Comparison of ENCODE assay signal across 26 cellular contexts in genomic region chr1:189657715-189658114, GRCh38.
DNase-seq lines count a peak whose midpoint lies in the region; FAIRE-seq and TF ChIP-seq lines count a peak whose summit lies in the region.
"Had no signal": no experiment of that assay in that cellular context is flagged by ENCODE, and none has a peak within 500 bp of the region (broad histone marks: within the 10 kb centered on the region; RNA-seq: fewer than 3 reads in every experiment).

No MANE protein-coding gene starts in this region.

- no peak overlapping the region for H3K4me3 ChIP-seq in astrocyte (ENCODE audit: insufficient read depth, low read depth, low read length)
- H3K4me3 ChIP-seq: dorsolateral prefrontal cortex, K562, MG63, spleen, tibial nerve had no signal

- no peak overlapping the region for H3K4me3 Mint-ChIP-seq in astrocyte (ENCODE audit: unreplicated experiment)
- H3K4me3 Mint-ChIP-seq: activated T-cell treated with anti-CD3 and anti-CD28 coated beads, Interleukin-2, amount 50 U/mL, for 24 hours; central memory CD8-positive, alpha-beta T cell; natural killer cell had no signal

- no peak overlapping the region for H3K9ac ChIP-seq in astrocyte (ENCODE audit: low read length)

- no peaks in the 10 kb centered on the region for H3K9me3 ChIP-seq in astrocyte (ENCODE audit: insufficient read depth, low read depth, low read length)
- H3K9me3 ChIP-seq: spleen, tibial nerve had no signal

- H3K4me1 Mint-ChIP-seq in astrocyte (ENCODE audit: low read depth, unreplicated experiment): peaks cover 10% of the 10 kb centered on the region
- H3K4me1 Mint-ChIP-seq: central memory CD8-positive, alpha-beta T cell; natural killer cell had no signal

- H3K4me1 ChIP-seq in astrocyte (ENCODE audit: insufficient read depth, low read length): no peaks in the 10 kb centered on the region
- H3K4me1 ChIP-seq: spleen had no signal

- H3K27ac ChIP-seq in astrocyte (ENCODE audit: low read depth, low read length): no peak overlapping the region
- H3K27ac ChIP-seq: dorsolateral prefrontal cortex, spleen, tibial nerve had no signal

- no peak for FAIRE-seq in astrocyte (lab: Jason Lieb, UNC)
- FAIRE-seq: endothelial cell of umbilical vein, G401.6, H1, K562, kidney had no signal

- H3K9me3 Mint-ChIP-seq in astrocyte (ENCODE audit: unreplicated experiment): no peaks in the 10 kb centered on the region

- no peaks in the 10 kb centered on the region for H4K20me1 ChIP-seq in astrocyte (ENCODE audit: insufficient read depth, low read length)

- no peaks in the 10 kb centered on the region for H3K27me3 ChIP-seq in astrocyte (ENCODE audit: insufficient read depth, low read length)
- H3K27me3 ChIP-seq: MG63, spleen, tibial nerve had no signal

- H3K79me2 ChIP-seq in astrocyte (ENCODE audit: insufficient read depth, low read length): no peaks in the 10 kb centered on the region

- no peaks in the 10 kb centered on the region for H3K27me3 Mint-ChIP-seq in astrocyte (ENCODE audit: low read depth, unreplicated experiment)
- H3K27me3 Mint-ChIP-seq: activated T-cell treated with anti-CD3 and anti-CD28 coated beads, Interleukin-2, amount 50 U/mL, for 24 hours; central memory CD8-positive, alpha-beta T cell had no signal

- no peak overlapping the region for H3K4me2 ChIP-seq in astrocyte (ENCODE audit: low read length)

- DNase-seq in COLO829 (ENCODE audit: low spot score) (peak; percentile 33), M059J (ENCODE audit: low read depth) (peak; percentile 5), astrocyte (ENCODE audit: low read depth) (no peak), retina (peak; percentile 3), NOMO-1 (lab: John Stamatoyannopoulos, UW; ENCODE audit: unreplicated experiment in 2 of 2) (no peak), erythroblast (lab: John Stamatoyannopoulos, UW) (no peak), NAMALWA (ENCODE audit: low spot score) (no peak)
- DNase-seq: activated CD4-positive, alpha-beta T cell treated with anti-CD3 and anti-CD28 coated beads for 48 hours; activated gamma-delta T cell treated with Interleukin-2 at 50 U/mL for 16 hours; activated T-cell treated with anti-CD3 and anti-CD28 coated beads, Interleukin-2, amount 50 U/mL, for 24 hours; dorsolateral prefrontal cortex; kidney; MG63; natural killer cell; NCI-H1417; NCI-H2081 treated with DMSO at 0.1 percent for 48 hours; NCI-H345; NCI-H774; spleen; T-helper 2 cell had no signal

- H3K36me3 ChIP-seq in astrocyte (ENCODE audit: insufficient read depth, low read length): no peaks in the 10 kb centered on the region
- H3K36me3 ChIP-seq: MG63, spleen, tibial nerve had no signal

- no peak overlapping the region for H2AFZ ChIP-seq in astrocyte (ENCODE audit: low read depth, low read length)

- no peak for TF ChIP-seq CTCF in astrocyte (IDR thresholded peaks at IDR 0.05; ENCODE audit: insufficient read depth, low read depth, low read length)

- no peaks in the 10 kb centered on the region for H3K36me3 Mint-ChIP-seq in astrocyte (ENCODE audit: low read depth, unreplicated experiment)
- H3K36me3 Mint-ChIP-seq: natural killer cell had no signal

- peak overlapping the region; percentile 79 for H3K27ac Mint-ChIP-seq in astrocyte (ENCODE audit: unreplicated experiment)
- H3K27ac Mint-ChIP-seq: activated T-cell treated with anti-CD3 and anti-CD28 coated beads, Interleukin-2, amount 50 U/mL, for 24 hours; natural killer cell had no signal

- no peak for TF ChIP-seq POLR2A in erythroblast (IDR thresholded peaks at IDR 0.05; ENCODE audit: low read length)

Comparison
In these comparisons a context has a peak if more than half of its experiments do, and no peak if none do; other contexts are left out.
1. DNase-seq: peak in COLO829 (single experiment), M059J (single experiment) and retina (single experiment); none in astrocyte (single experiment), NOMO-1 (0 of 2), erythroblast (0 of 2) and NAMALWA (single experiment).